Comparison of ENCODE assay signal across 18 cellular contexts in genomic region chr11:20688761-20689160, GRCh38. TPM values are rescaled to one million over a fixed set of nuclear protein-coding genes. Genes with fewer than 3 reads are reported as not detected.
"Had no signal": no experiment of that assay in that cellular context is flagged by ENCODE, and none has a peak within 500 bp of the region (broad histone marks: within the 10 kb centered on the region; RNA-seq: fewer than 3 reads in every experiment).

No MANE protein-coding gene starts in this region.

- H3K27ac ChIP-seq: epithelial cell of prostate, esophagus muscularis mucosa, gastrocnemius medialis, heart right ventricle, pancreas had no signal

- H3K4me1 ChIP-seq: esophagus muscularis mucosa, gastrocnemius medialis, heart right ventricle, pancreas had no signal

- H3K36me3 ChIP-seq: esophagus muscularis mucosa, gastrocnemius medialis, heart right ventricle, pancreas had no signal

- H3K9me3 ChIP-seq: esophagus muscularis mucosa, gastrocnemius medialis, heart right ventricle, pancreas had no signal

- ATAC-seq: gastrocnemius medialis, heart right ventricle, pancreas, right cardiac atrium had no signal

- H3K4me3 ChIP-seq: esophagus muscularis mucosa, gastrocnemius medialis, heart right ventricle, pancreas had no signal

- DNase-seq: effector memory CD4-positive, alpha-beta T cell; gastrocnemius medialis; heart right ventricle; hypothalamus; kidney glomerular epithelial cell; mesendoderm; naive B cell; occipital lobe; pancreas; right cardiac atrium; small intestine; stimulated activated CD4-positive, alpha-beta T cell treated with anti-CD3 and anti-CD28 coated beads, Interleukin-12 subunit alpha, Interleukin-12 subunit beta, amount 100 ng/mL, for 4 hours; stimulated activated naive CD4-positive, alpha-beta T cell had no signal

- H3K27me3 ChIP-seq: esophagus muscularis mucosa, gastrocnemius medialis, pancreas had no signal

RNA-seq across cellular contexts. Expression of gene NELL1, which starts 19.4 kb away (rescaled TPM):
- total RNA-seq: fibroblast of villous mesenchyme, gastrocnemius medialis, heart right ventricle, liver, lung microvascular endothelial cell, pancreas had no signal
- polyA plus RNA-seq: heart right ventricle, liver, pancreas, right cardiac atrium had no signal
